8 cellular contexts compared by ENCODE assay signal in genomic region chr7:150322833-150323681, GRCh38. TPM values are rescaled to one million over a fixed set of nuclear protein-coding genes. Genes with fewer than 3 reads are reported as not detected.
DNase-seq lines count a peak whose midpoint lies in the region; ATAC-seq and TF ChIP-seq lines count a peak whose summit lies in the region.

TSS of gene ACTR3C (minus strand) at chr7:150323545. CDS start at chr7:150295296, 28,249 bp downstream.
TSS of gene LRRC61 (plus strand) at chr7:150323355. CDS start at chr7:150336862, 13,507 bp downstream.

- TF ChIP-seq CTCF in C4-2B (conservative IDR thresholded peaks at IDR 0.05): no peak; the same call in 1 of the 2 replicates
- TF ChIP-seq CTCF in gastroesophageal sphincter (IDR thresholded peaks at IDR 0.05): peak in 2 of 4 experiments; percentile 21 to 26
- peak in 2 of 4 experiments; percentile 23 to 37 for TF ChIP-seq CTCF in prostate gland (IDR thresholded peaks at IDR 0.05)

- TF ChIP-seq POLR2A in gastroesophageal sphincter (IDR thresholded peaks at IDR 0.05) (peak in 1 of 2 donors; percentile 14), prostate gland (IDR thresholded peaks at IDR 0.05) (peak; percentile 48)

- H3K4me3 ChIP-seq in gastroesophageal sphincter: peak within 1 kb of the TSS; percentile 80 to 89
- H3K4me3 ChIP-seq in prostate gland: peak within 1 kb of the TSS; percentile 74 to 84

- ATAC-seq in GM19397 (IDR thresholded peaks at IDR 0.05; ENCODE audit: unreplicated experiment) (peak; percentile 66), HG03571 (IDR thresholded peaks at IDR 0.05; ENCODE audit: unreplicated experiment) (peak; percentile 46), gastroesophageal sphincter (peak; percentile 57)

- H3K36me3 ChIP-seq in gastroesophageal sphincter (peaks cover 0 to 24% of the 10 kb centered on the region in 2 donors), prostate gland (no peaks in the 10 kb centered on the region)

- H3K4me1 ChIP-seq in gastroesophageal sphincter (peaks cover 0 to 35% (median 9%) of the 10 kb centered on the region in 3 donors), prostate gland (replicated peaks) (no peaks in the 10 kb centered on the region)

- peaks cover 4% of the 10 kb centered on the region for H3K27me3 ChIP-seq in gastroesophageal sphincter
- no peaks in the 10 kb centered on the region for H3K27me3 ChIP-seq in prostate gland (replicated peaks; ENCODE audit: insufficient read depth)

- no peak for TF ChIP-seq EP300 in gastroesophageal sphincter (IDR thresholded peaks at IDR 0.05)

- 0 to 9% methylated on average over 7 to 23 of the region's 82 CpGs for WGBS in gastroesophageal sphincter (ENCODE audit: low coverage in 1 of 2), 2 donors
- 6% methylated on average over 68 of the region's 82 CpGs for WGBS in prostate gland

- H3K27ac ChIP-seq in C4-2B (peak within 1 kb of the TSS; percentile 92), gastroesophageal sphincter (peak within 1 kb of the TSS; percentile 62 to 89 (median 86)), prostate gland (peak within 1 kb of the TSS; percentile 89 to 94)

- H3K9me3 ChIP-seq in gastroesophageal sphincter: no peaks in the 10 kb centered on the region
- H3K9me3 ChIP-seq in prostate gland: no peaks in the 10 kb centered on the region

- intact Hi-C loops in prostate gland (cut with DNase I): no loop called here

- DNase-seq in NOMO-1 treated with dmso at 0.1 percent for 144 hours (lab: John Stamatoyannopoulos, UW; ENCODE audit: unreplicated experiment) (peak; percentile 22), prostate gland (ENCODE audit: low spot score) (peak; percentile 55), ureter (ENCODE audit: low spot score) (no peak)
- peak; percentile 29 to 36 for DNase-seq in activated T-helper 1 cell treated with anti-CD3 and anti-CD28 coated beads, Interleukin-2, amount 50 U/mL, for 16 hours (ENCODE audit: low read depth in 1 of 2, low spot score in 1 of 2)

RNA-seq across cellular contexts. Expression of gene ACTR3C, which starts in this region (rescaled TPM):
- total RNA-seq in gastroesophageal sphincter: 1 to 10 TPM; 6.4 to 10.0 (median 8.1) TPM
- 10 to 100 TPM; 10.7 to 15.1 TPM for total RNA-seq in prostate gland
- 18.2 TPM for total RNA-seq in ureter

RNA-seq across cellular contexts. Expression of gene LRRC61, which starts in this region (rescaled TPM):
- total RNA-seq in gastroesophageal sphincter (10 to 100 TPM in 2 of 4 donors, 1 to 10 TPM in 2; 7.1 to 25.1 (median 14.0) TPM), prostate gland (10 to 100 TPM; 25.8 to 34.4 TPM), ureter (14.1 TPM)
